Comparison of ENCODE assay signal across 8 cellular contexts in the genomic region with DNA sequence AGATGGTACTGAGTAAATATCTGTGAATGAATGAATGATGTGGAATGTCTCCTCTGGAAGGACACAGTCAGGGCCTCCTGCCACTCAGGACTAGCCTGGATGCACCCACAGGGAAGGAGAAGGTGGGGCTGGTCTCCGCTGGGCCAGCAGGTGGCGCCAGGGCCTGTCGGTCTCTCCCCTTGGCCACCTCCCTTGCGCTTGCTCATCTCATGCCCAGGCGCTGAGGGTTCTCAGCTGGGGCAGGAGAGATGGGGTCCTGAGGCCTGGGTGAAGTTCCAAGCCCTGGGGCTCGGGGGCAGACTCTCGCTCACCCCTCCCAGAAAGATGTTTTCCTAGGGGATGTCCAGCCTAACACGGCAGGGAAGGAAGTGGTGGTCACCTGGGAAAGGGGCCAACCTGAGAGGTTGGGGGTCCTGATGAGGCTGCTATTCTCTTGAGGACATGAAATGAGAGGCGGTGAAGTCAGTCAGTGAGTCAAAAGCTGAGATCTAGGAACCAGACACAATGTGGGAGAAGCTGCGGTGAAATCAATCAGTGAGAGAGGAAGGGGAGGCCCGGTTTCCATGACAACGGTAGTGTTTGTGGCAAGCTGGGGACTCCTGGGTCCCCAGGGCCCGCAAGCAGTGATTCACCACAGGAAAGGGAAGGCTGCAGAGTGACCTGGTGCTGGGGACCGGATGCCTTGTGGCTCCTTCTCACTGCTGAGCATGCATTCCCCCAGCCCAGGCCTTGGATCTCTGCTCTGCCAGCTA. TPM values are rescaled to one million over a fixed set of nuclear protein-coding genes. Genes with fewer than 3 reads are reported as not detected.
DNase-seq lines count a peak whose midpoint lies in the region; ATAC-seq, FAIRE-seq and TF ChIP-seq lines count a peak whose summit lies in the region.

No MANE protein-coding gene starts in this region.

- peak; percentile 46; the same call in 1 of the 2 replicates for TF ChIP-seq POLR2A in GM12891 (IDR thresholded peaks at IDR 0.05; ENCODE audit: low read depth, low read length)

- peak; percentile 95 to 96 for TF ChIP-seq CTCF in right atrium auricular region (IDR thresholded peaks at IDR 0.05)

- FAIRE-seq in GM12891 (lab: Jason Lieb, UNC), result peak; percentile 84

- peak overlapping the region; percentile 31 for H3K27ac ChIP-seq in angular gyrus (ENCODE audit: low read depth, low read length)
- H3K27ac ChIP-seq in right atrium auricular region, result peak overlapping the region; percentile 87 to 88

- H3K4me1 ChIP-seq in right atrium auricular region, result peaks cover 0 to 40% of the 10 kb centered on the region in 2 donors

- no peak overlapping the region for H3K4me3 ChIP-seq in right atrium auricular region

- DNase-seq in GM12891 (ENCODE audit: insufficient read length, low spot score), result peak; percentile 80
- peak; percentile 32 for DNase-seq in NCI-H1436 treated with DMSO at 0.1 percent for 48 hours (lab: John Stamatoyannopoulos, UW)
- DNase-seq in T-helper 9 cell, result peak; percentile 81
- peak; percentile 95 for DNase-seq in right atrium auricular region (ENCODE audit: low spot score)
- DNase-seq in sciatic nerve (ENCODE audit: low spot score), result peak; percentile 95

- H3K9me3 ChIP-seq in right atrium auricular region, result no peaks in the 10 kb centered on the region

- ATAC-seq in HG02763 (IDR thresholded peaks at IDR 0.05; ENCODE audit: unreplicated experiment) (peak; percentile 59), sciatic nerve (peak; percentile 97), HG03139 (IDR thresholded peaks at IDR 0.05; ENCODE audit: unreplicated experiment) (no peak)

- no peaks in the 10 kb centered on the region for H3K27me3 ChIP-seq in right atrium auricular region

- H3K36me3 ChIP-seq in right atrium auricular region, result no peaks in the 10 kb centered on the region

- intact Hi-C loops in sciatic nerve (cut with DNase I), result loop anchor here (1.0 kb wide), 1 partner anchor 33 kb away; no protein-coding TSS in a partner anchor

TF ChIP-seq in GM12891, 5 proteins besides CTCF, POLR2A, EP300 and RAD21:
- TF ChIP-seq POLR2AphosphoS5 (IDR thresholded peaks at IDR 0.05; ENCODE audit: low read depth, low read length) (no peak), POU2F2 (IDR thresholded peaks at IDR 0.05; ENCODE audit: low read depth, low read length) (peak; percentile 82), SPI1 (IDR thresholded peaks at IDR 0.05; ENCODE audit: low read depth, low read length) (peak; percentile 66)

RNA-seq across cellular contexts. Expression of gene MEX3A, which starts 14.6 kb away (rescaled TPM):
- polyA plus RNA-seq in GM12891 (2012; ENCODE audit: low read depth, missing spikeins), result 0.56 TPM
- total RNA-seq in right atrium auricular region (under 1 TPM; 0.15 to 0.47 TPM), sciatic nerve (1.2 TPM)

RNA-seq across cellular contexts. Expression of gene LMNA, which starts 17.7 kb away (rescaled TPM):
- 70.7 TPM for polyA plus RNA-seq in GM12891 (2012; ENCODE audit: low read depth, missing spikeins)
- total RNA-seq in right atrium auricular region (100 to 1,000 TPM; 258 to 273 TPM), sciatic nerve (322 TPM)

RNA-seq across cellular contexts. Expression of gene RAB25, which starts 35.9 kb away (rescaled TPM):
- 0.09 TPM for polyA plus RNA-seq in GM12891 (2012; ENCODE audit: low read depth, missing spikeins)
- total RNA-seq in right atrium auricular region (under 1 TPM in 1 of 2 donors, not detected in 1; 0.98 TPM), sciatic nerve (not detected)

RNA-seq across cellular contexts. Expression of gene LAMTOR2, which starts 42.2 kb away (rescaled TPM):
- polyA plus RNA-seq in GM12891 (2012; ENCODE audit: low read depth, missing spikeins), result 81.3 TPM
- total RNA-seq in right atrium auricular region (10 to 100 TPM; 46.1 to 50.7 TPM), sciatic nerve (35.8 TPM)

RNA-seq across cellular contexts. Expression of gene UBQLN4, which starts 43.2 kb away (rescaled TPM):
- polyA plus RNA-seq in GM12891 (2012; ENCODE audit: low read depth, missing spikeins), result 16.5 TPM
- total RNA-seq in right atrium auricular region (10 to 100 TPM; 14.6 to 25.9 TPM), sciatic nerve (37.6 TPM)

Comparison
In these comparisons a context has a peak if more than half of its experiments do, and no peak if none do; other contexts are left out.
1. DNase-seq: peak in every context shown above with its lines; median percentile 95 in right atrium auricular region; 95 in sciatic nerve; 81 in T-helper 9 cell; 80 in GM12891; 32 in NCI-H1436 treated with DMSO at 0.1 percent for 48 hours.